In the genomic region with DNA sequence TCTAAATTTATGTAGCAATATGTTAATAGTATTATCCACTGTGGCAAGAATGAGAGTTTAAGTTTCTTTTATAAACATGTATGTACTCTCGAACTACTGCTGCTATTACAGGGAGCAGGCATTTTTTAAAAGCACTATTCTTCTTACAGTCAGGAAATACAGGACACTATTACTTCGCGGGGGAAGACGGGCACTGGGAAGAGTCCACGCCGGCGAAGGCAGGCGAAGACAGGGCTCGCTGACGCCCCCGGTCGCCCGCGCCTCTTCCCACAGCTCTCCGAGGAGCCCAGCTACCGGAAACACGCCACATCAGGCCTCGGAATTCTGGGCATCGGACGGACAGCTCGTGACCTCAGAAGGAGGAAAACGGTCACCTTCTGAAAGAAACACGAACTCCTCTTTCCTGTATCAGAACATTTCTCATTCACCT, we compare ENCODE assay signal across 8 cellular contexts.
DNase-seq lines count a peak whose midpoint lies in the region; ATAC-seq and TF ChIP-seq lines count a peak whose summit lies in the region.

No MANE protein-coding gene starts in this region.

- H3K27ac ChIP-seq in KMS-11 = peak overlapping the region; percentile 83

- TF ChIP-seq CTCF in KMS-11 (conservative IDR thresholded peaks at IDR 0.05; ENCODE audit: low read depth, low read length) = no peak

- no peaks in the 10 kb centered on the region for H3K27me3 ChIP-seq in KMS-11 (ENCODE audit: insufficient read depth, low read depth)

- H3K27ac Mint-ChIP-seq in stimulated activated naive B cell treated with anti-CD40 and anti-IgM and Interleukin-4, amounts not matched to agents 10 μg/mL and 1 μg/mL and 100 μg/mL, for 72 hours = peak overlapping the region; percentile 99

- H3K4me2 ChIP-seq in KMS-11 = peak overlapping the region; percentile 46

- H2AFZ ChIP-seq in KMS-11 (ENCODE audit: low read depth) = peak overlapping the region; percentile 99

- peak; percentile 31 for ATAC-seq in GM21717 (IDR thresholded peaks at IDR 0.05; ENCODE audit: unreplicated experiment)
- peak; percentile 17 to 22 for ATAC-seq in stimulated activated naive B cell treated with anti-CD40 and anti-IgM and Interleukin-4, amounts not matched to agents 10 μg/mL and 1 μg/mL and 100 μg/mL, for 72 hours (replicated peaks)

- no peaks in the 10 kb centered on the region for H3K79me2 ChIP-seq in KMS-11 (ENCODE audit: insufficient read depth, low read depth)

- H3K36me3 Mint-ChIP-seq in stimulated activated naive B cell treated with anti-CD40 and anti-IgM and Interleukin-4, amounts not matched to agents 10 μg/mL and 1 μg/mL and 100 μg/mL, for 72 hours = peaks cover 3 to 11% of the 10 kb centered on the region in 2 donors

- H3K4me3 ChIP-seq in KMS-11 (IDR thresholded peaks at IDR 0.05; ENCODE audit: insufficient read depth, low read depth, low read length) = peak overlapping the region; percentile 95

- H3K27me3 Mint-ChIP-seq in stimulated activated naive B cell treated with anti-CD40 and anti-IgM and Interleukin-4, amounts not matched to agents 10 μg/mL and 1 μg/mL and 100 μg/mL, for 72 hours = no peaks in the 10 kb centered on the region

- peaks cover 0 to 10% of the 10 kb centered on the region in 2 donors for H3K4me1 Mint-ChIP-seq in stimulated activated naive B cell treated with anti-CD40 and anti-IgM and Interleukin-4, amounts not matched to agents 10 μg/mL and 1 μg/mL and 100 μg/mL, for 72 hours

- peak overlapping the region; percentile 75 for H3K9ac ChIP-seq in KMS-11

- in situ Hi-C loops in G401 (cut with HindIII; ENCODE audit: low sequenced_read_pairs) (no loop called here), SK-MEL-5 (cut with HindIII; ENCODE audit: low pct_unique_long_range_greater_than_20kb, low sequenced_read_pairs) (no loop called here)

- H3K4me1 ChIP-seq in KMS-11 (ENCODE audit: low read depth, poor library complexity, severe bottlenecking) = peaks cover 10% of the 10 kb centered on the region

- H3K9me3 Mint-ChIP-seq in stimulated activated naive B cell treated with anti-CD40 and anti-IgM and Interleukin-4, amounts not matched to agents 10 μg/mL and 1 μg/mL and 100 μg/mL, for 72 hours = peaks cover 0 to 9% of the 10 kb centered on the region in 2 donors

- DNase-seq in G401 (ENCODE audit: low spot score) (peak; percentile 84), SK-MEL-5 (ENCODE audit: low read depth, low spot score) (peak; percentile 94), dermis blood vessel endothelial cell (peak; percentile 90), left kidney (ENCODE audit: low read depth, low spot score) (peak; percentile 94), putamen (ENCODE audit: low spot score) (no peak)
- DNase-seq in stimulated activated naive B cell treated with anti-CD40 and anti-IgM and Interleukin-4, amounts not matched to agents 10 μg/mL and 1 μg/mL and 100 μg/mL, for 72 hours = no peak

- peak overlapping the region; percentile 93 to 98 for H3K4me3 Mint-ChIP-seq in stimulated activated naive B cell treated with anti-CD40 and anti-IgM and Interleukin-4, amounts not matched to agents 10 μg/mL and 1 μg/mL and 100 μg/mL, for 72 hours

- no peaks in the 10 kb centered on the region for H3K36me3 ChIP-seq in KMS-11 (ENCODE audit: insufficient read depth)

- no peaks in the 10 kb centered on the region for H4K20me1 ChIP-seq in KMS-11 (ENCODE audit: insufficient read depth)

Comparison
In these comparisons a context has a peak if more than half of its experiments do, and no peak if none do; other contexts are left out.
1. DNase-seq: peak in G401 (single experiment), SK-MEL-5 (single experiment), dermis blood vessel endothelial cell (single experiment) and left kidney (single experiment); none in stimulated activated naive B cell treated with anti-CD40 and anti-IgM and Interleukin-4, amounts not matched to agents 10 μg/mL and 1 μg/mL and 100 μg/mL, for 72 hours (single experiment) and putamen (single experiment).